Comparison of ENCODE assay signal across 10 cellular contexts in the genomic region with DNA sequence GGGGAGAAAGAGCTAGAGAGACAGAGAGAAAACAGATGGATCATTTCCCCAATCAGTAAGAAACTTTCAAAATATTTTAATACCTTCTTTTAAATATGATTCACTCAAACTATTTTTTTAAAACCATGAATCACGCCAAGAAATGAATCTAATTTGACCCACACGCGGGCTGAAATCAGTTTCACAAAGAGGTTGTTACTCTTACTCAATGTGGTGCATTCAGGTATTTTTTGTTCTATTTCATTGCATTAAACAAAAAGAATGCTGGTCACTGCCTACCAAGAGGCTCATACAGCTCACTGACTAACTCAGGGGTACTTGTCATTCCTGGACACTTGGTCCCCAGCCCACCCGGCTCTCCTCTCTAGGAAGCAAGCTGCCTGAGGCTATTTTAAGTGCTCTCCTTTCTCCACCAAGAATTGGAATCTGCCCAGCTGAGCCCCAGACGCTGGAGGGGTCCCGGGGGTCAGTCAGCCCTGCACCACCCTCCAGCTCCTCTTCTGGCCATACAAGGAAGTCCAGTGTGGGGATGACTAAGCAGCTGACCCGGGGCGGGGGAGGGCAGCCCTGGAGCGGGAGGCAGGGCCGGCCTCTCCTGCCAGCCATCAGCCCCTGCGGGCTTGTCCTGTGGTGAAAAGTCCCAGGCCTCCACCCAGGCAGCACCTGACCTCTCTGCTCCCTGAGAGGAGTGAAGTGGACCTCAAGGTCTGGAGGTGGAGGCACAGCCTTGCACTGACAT. TPM values are rescaled to one million over a fixed set of nuclear protein-coding genes. Genes with fewer than 3 reads are reported as not detected.
DNase-seq lines count a peak whose midpoint lies in the region; ATAC-seq and TF ChIP-seq lines count a peak whose summit lies in the region.
"Had no signal": no experiment of that assay in that cellular context is flagged by ENCODE, and none has a peak within 500 bp of the region (broad histone marks: within the 10 kb centered on the region; RNA-seq: fewer than 3 reads in every experiment).

No MANE protein-coding gene starts in this region.

- H3K4me3 ChIP-seq in epithelial cell of esophagus (ENCODE audit: low read length) (no peak overlapping the region), lower lobe of right lung (no peak overlapping the region), uterus (no peak overlapping the region)
- H3K4me3 ChIP-seq: BLaER1 had no signal

- TF ChIP-seq POLR2A in uterus (IDR thresholded peaks at IDR 0.05), result peak; percentile 9 to 24

- peak; percentile 46 to 59 for ATAC-seq in activated T-cell treated with anti-CD3 and anti-CD28 coated beads, Interleukin-2, amount 50 U/mL, for 4 hours
- ATAC-seq in lower lobe of right lung (peak; percentile 89 to 90), HG03521 (IDR thresholded peaks at IDR 0.05; ENCODE audit: unreplicated experiment) (no peak)

- H3K27me3 ChIP-seq in lower lobe of right lung (ENCODE audit: low read depth) (peaks cover 4% of the 10 kb centered on the region), uterus (no peaks in the 10 kb centered on the region)
- H3K27me3 ChIP-seq: BLaER1 had no signal

- H3K9me3 ChIP-seq in lower lobe of right lung (no peaks in the 10 kb centered on the region), uterus (no peaks in the 10 kb centered on the region)

- H3K4me1 Mint-ChIP-seq in activated T-cell treated with anti-CD3 and anti-CD28 coated beads, Interleukin-2, amount 50 U/mL, for 4 hours (ENCODE audit: low read depth), result peaks cover 5% of the 10 kb centered on the region
- H3K4me1 Mint-ChIP-seq in activated T-cell treated with anti-CD3 and anti-CD28 coated beads, Interleukin-2, amount 50 U/mL, for 24 hours (ENCODE audit: low read depth), result peaks cover 4% of the 10 kb centered on the region
- peaks cover 6% of the 10 kb centered on the region for H3K4me1 Mint-ChIP-seq in CD14-positive monocyte

- H3K9me3 Mint-ChIP-seq in activated T-cell treated with anti-CD3 and anti-CD28 coated beads, Interleukin-2, amount 50 U/mL, for 4 hours, result no peaks in the 10 kb centered on the region
- peaks cover 2% of the 10 kb centered on the region for H3K9me3 Mint-ChIP-seq in activated T-cell treated with anti-CD3 and anti-CD28 coated beads, Interleukin-2, amount 50 U/mL, for 24 hours
- peaks cover 0 to 2% (median 0%) of the 10 kb centered on the region in 7 donors for H3K9me3 Mint-ChIP-seq in CD14-positive monocyte
- H3K9me3 Mint-ChIP-seq: memory B cell had no signal

- no peaks in the 10 kb centered on the region for H3K36me3 ChIP-seq in lower lobe of right lung
- no peaks in the 10 kb centered on the region for H3K36me3 ChIP-seq in uterus
- H3K36me3 ChIP-seq: BLaER1 had no signal

- H3K36me3 Mint-ChIP-seq in activated T-cell treated with anti-CD3 and anti-CD28 coated beads, Interleukin-2, amount 50 U/mL, for 4 hours (ENCODE audit: insufficient read depth), result no peaks in the 10 kb centered on the region
- no peaks in the 10 kb centered on the region for H3K36me3 Mint-ChIP-seq in activated T-cell treated with anti-CD3 and anti-CD28 coated beads, Interleukin-2, amount 50 U/mL, for 24 hours (ENCODE audit: low read depth)
- H3K36me3 Mint-ChIP-seq in CD14-positive monocyte, result no peaks in the 10 kb centered on the region
- H3K36me3 Mint-ChIP-seq: memory B cell had no signal

- H3K4me3 Mint-ChIP-seq in activated T-cell treated with anti-CD3 and anti-CD28 coated beads, Interleukin-2, amount 50 U/mL, for 4 hours, result no peak overlapping the region
- H3K4me3 Mint-ChIP-seq in activated T-cell treated with anti-CD3 and anti-CD28 coated beads, Interleukin-2, amount 50 U/mL, for 24 hours, result no peak overlapping the region
- H3K4me3 Mint-ChIP-seq in CD14-positive monocyte, result no peak overlapping the region
- H3K4me3 Mint-ChIP-seq: memory B cell had no signal

- H3K4me1 ChIP-seq in lower lobe of right lung (peaks cover 13% of the 10 kb centered on the region), uterus (peaks cover 8 to 10% of the 10 kb centered on the region in 2 donors)
- H3K4me1 ChIP-seq: BLaER1 had no signal

- H3K27ac ChIP-seq in lower lobe of right lung (peak overlapping the region; percentile 65), uterus (peak overlapping the region; percentile 83 to 88)
- H3K27ac ChIP-seq: BLaER1 had no signal

- intact Hi-C loops in lower lobe of right lung (cut with DNase I) (no loop called here), uterus (cut with DNase I; ENCODE audit: low total_unique reads) (no loop called here), CD14-positive monocyte (cut with micrococcal nuclease) (loop anchor here (2.0 to 5.0 kb wide), 2 partner anchors 207 to 213 kb away; no protein-coding TSS in a partner anchor)

- no peak for DNase-seq in activated T-cell treated with anti-CD3 and anti-CD28 coated beads, Interleukin-2, amount 50 U/mL, for 4 hours
- DNase-seq in activated T-cell treated with anti-CD3 and anti-CD28 coated beads, Interleukin-2, amount 50 U/mL, for 24 hours, result no peak
- peak; percentile 69 for DNase-seq in epithelial cell of esophagus (ENCODE audit: low read depth)
- peak; percentile 78 for DNase-seq in lower lobe of right lung
- DNase-seq in uterus, result peak; percentile 78 to 86
- DNase-seq in GF-D8 (lab: John Stamatoyannopoulos, UW), result no peak
- no peak for DNase-seq in CD14-positive monocyte (ENCODE audit: low spot score)

- H3K27ac Mint-ChIP-seq in activated T-cell treated with anti-CD3 and anti-CD28 coated beads, Interleukin-2, amount 50 U/mL, for 24 hours, result no peak overlapping the region
- peak overlapping the region in 1 of 7 donors; percentile 68 for H3K27ac Mint-ChIP-seq in CD14-positive monocyte

- H3K27me3 Mint-ChIP-seq in activated T-cell treated with anti-CD3 and anti-CD28 coated beads, Interleukin-2, amount 50 U/mL, for 4 hours (ENCODE audit: low read depth), result peaks cover 40% of the 10 kb centered on the region
- H3K27me3 Mint-ChIP-seq in activated T-cell treated with anti-CD3 and anti-CD28 coated beads, Interleukin-2, amount 50 U/mL, for 24 hours, result peaks cover 37% of the 10 kb centered on the region
- H3K27me3 Mint-ChIP-seq in CD14-positive monocyte (ENCODE audit: low read depth in 3 of 3), result peaks cover 10 to 16% (median 11%) of the 10 kb centered on the region in 3 donors

- no peak for TF ChIP-seq CTCF in epithelial cell of esophagus (IDR thresholded peaks at IDR 0.05; ENCODE audit: insufficient read depth, low read depth, low read length, missing control alignments)
- TF ChIP-seq CTCF in lower lobe of right lung (IDR thresholded peaks at IDR 0.05), result no peak
- TF ChIP-seq CTCF in uterus (IDR thresholded peaks at IDR 0.05), result peak in 3 of 4 experiments; percentile 15 to 45 (median 35)
- TF ChIP-seq CTCF in CD14-positive monocyte (IDR thresholded peaks at IDR 0.05), result no peak

RNA-seq across cellular contexts. Expression of a gene that starts 21.7 kb away (rescaled TPM):
- 100 to 1,000 TPM; 239 to 271 (median 253) TPM for total RNA-seq in activated T-cell treated with anti-CD3 and anti-CD28 coated beads, Interleukin-2, amount 50 U/mL, for 4 hours
- 23.5 TPM for total RNA-seq in lower lobe of right lung
- total RNA-seq in uterus, result 10 to 100 TPM; 22.9 to 74.5 (median 43.8) TPM
- polyA plus RNA-seq in CD14-positive monocyte, result 1 to 10 TPM; 6.5 to 8.1 TPM

Comparison
In these comparisons a context has a peak if more than half of its experiments do, and no peak if none do; other contexts are left out.
1. DNase-seq: peak in epithelial cell of esophagus (single experiment), lower lobe of right lung (single experiment) and uterus (2 of 2); none in activated T-cell treated with anti-CD3 and anti-CD28 coated beads, Interleukin-2, amount 50 U/mL, for 4 hours (single experiment), activated T-cell treated with anti-CD3 and anti-CD28 coated beads, Interleukin-2, amount 50 U/mL, for 24 hours (single experiment), GF-D8 (single experiment) and CD14-positive monocyte (single experiment).
2. CTCF ChIP-seq: peak in uterus (3 of 4); none in epithelial cell of esophagus (single experiment), lower lobe of right lung (single experiment) and CD14-positive monocyte (single experiment).
3. intact Hi-C loops: an anchor here in CD14-positive monocyte (2.0 to 5.0 kb wide); none called in lower lobe of right lung and uterus.